In genomic region chr6:87982134-87982533, GRCh38 we compare ENCODE assay signal across 22 cellular contexts.
"Had no signal": no experiment of that assay in that cellular context is flagged by ENCODE, and none has a peak within 500 bp of the region (broad histone marks: within the 10 kb centered on the region; RNA-seq: fewer than 3 reads in every experiment).

No MANE protein-coding gene starts in this region.

- H3K9me3 ChIP-seq: adrenal gland, ascending aorta, gastrocnemius medialis, left lung, spleen, thoracic aorta, vagina had no signal

- H3K4me1 ChIP-seq: adrenal gland, ascending aorta, gastrocnemius medialis, left lung, spleen, vagina had no signal

- ATAC-seq: activated T-cell treated with anti-CD3 and anti-CD28 coated beads, Interleukin-2, amount 50 U/mL, for 4 hours; esophagus mucosa; gastrocnemius medialis; left lung; naive thymus-derived CD4-positive, alpha-beta T cell; WTC11 had no signal

- DNase-seq: activated CD4-positive, alpha-beta T cell treated with anti-CD3 and anti-CD28 coated beads, Interleukin-2, amount 50 U/mL, for 4 hours; activated CD8-positive, alpha-beta memory T cell treated with anti-CD3 and anti-CD28 coated beads, Interleukin-2, amount 50 U/mL, for 48 hours; activated naive CD4-positive, alpha-beta T cell; activated T-cell treated with anti-CD3 and anti-CD28 coated beads, Interleukin-2, amount 50 U/mL, for 4 hours; adrenal gland; brain microvascular endothelial cell; central memory CD4-positive, alpha-beta T cell; effector memory CD4-positive, alpha-beta T cell; gastrocnemius medialis; left lung; naive thymus-derived CD4-positive, alpha-beta T cell; retina; spleen; stimulated activated CD4-positive, alpha-beta T cell treated with anti-CD3 and anti-CD28 coated beads, Interleukin-4, amount 100 ng/mL, for 1 hour; stimulated activated naive CD4-positive, alpha-beta T cell treated with Interleukin-2 at 50 U/mL for 16 hours; T1000 had no signal

- H3K4me3 ChIP-seq: adrenal gland, ascending aorta, gastrocnemius medialis, left lung, lung, spleen, thoracic aorta, vagina had no signal

- H3K27me3 ChIP-seq: adrenal gland, ascending aorta, brain microvascular endothelial cell, gastrocnemius medialis, left lung, vagina had no signal

- H3K36me3 ChIP-seq: adrenal gland, ascending aorta, brain microvascular endothelial cell, gastrocnemius medialis, left lung, spleen, thoracic aorta, vagina had no signal

- H3K27ac ChIP-seq: adrenal gland, ascending aorta, brain microvascular endothelial cell, gastrocnemius medialis, left lung, spleen, thoracic aorta, vagina had no signal
